1 cellular context compared by ENCODE assay signal in genomic region chr3:152379415-152380042, GRCh38.
TF ChIP-seq lines count a peak whose summit lies in the region.

No MANE protein-coding gene starts in this region.

TF ChIP-seq in IMR-90, 13 proteins besides CTCF, POLR2A, EP300 and RAD21 (continued from another document):
- TF ChIP-seq MXI1 (IDR thresholded peaks at IDR 0.05; ENCODE audit: borderline replicate concordance, low read depth, low read length): no peak
- TF ChIP-seq CEBPB (IDR thresholded peaks at IDR 0.05; ENCODE audit: low read depth, low read length): no peak
